In genomic region chr7:143380264-143380645, GRCh38 we compare ENCODE assay signal across 8 cellular contexts. TPM values are rescaled to one million over a fixed set of nuclear protein-coding genes. Genes with fewer than 3 reads are reported as not detected.
DNase-seq lines count a peak whose midpoint lies in the region; ATAC-seq and TF ChIP-seq lines count a peak whose summit lies in the region.

No MANE protein-coding gene starts in this region.

- H3K27me3 Mint-ChIP-seq in activated T-helper 17 cell treated with anti-CD3 and anti-CD28 coated beads, Interleukin-2, amount 50 U/mL, for 72 hours, result no peaks in the 10 kb centered on the region
- no peaks in the 10 kb centered on the region for H3K27me3 Mint-ChIP-seq in natural killer cell treated with Interleukin-12 subunit alpha and Interleukin-12 subunit beta and Interleukin-15 and Interleukin-18, amount 100 ng/mL, for 72 hours

- H3K27ac ChIP-seq in HUES64 (ENCODE audit: low read depth, low read length) (peak overlapping the region; percentile 98), PC-3 (ENCODE audit: low read length) (peak overlapping the region; percentile 95)

- no peaks in the 10 kb centered on the region for H3F3A ChIP-seq in PC-3 (ENCODE audit: low read length, unreplicated experiment)

- H4K20me1 ChIP-seq in PC-3 (ENCODE audit: low read length), result peaks cover 34% of the 10 kb centered on the region

- H3K27ac Mint-ChIP-seq in activated T-helper 17 cell treated with anti-CD3 and anti-CD28 coated beads, Interleukin-2, amount 50 U/mL, for 72 hours, result peak overlapping the region; percentile 97
- H3K27ac Mint-ChIP-seq in natural killer cell treated with Interleukin-12 subunit alpha and Interleukin-12 subunit beta and Interleukin-15 and Interleukin-18, amount 100 ng/mL, for 72 hours, result peak overlapping the region; percentile 93 to 99

- H3K4me2 ChIP-seq in PC-3 (ENCODE audit: low read length), result peak overlapping the region; percentile 100

- peak; percentile 92 for DNase-seq in DMS53 (lab: John Stamatoyannopoulos, UW)
- peak; percentile 79 for DNase-seq in PC-3
- peak; percentile 91 for DNase-seq in fibroblast of peridontal ligament (ENCODE audit: extremely low read depth)
- DNase-seq in natural killer cell treated with Interleukin-12 subunit alpha and Interleukin-12 subunit beta and Interleukin-15 and Interleukin-18, amount 100 ng/mL, for 72 hours (ENCODE audit: low spot score), result peak; percentile 80
- DNase-seq in stimulated activated naive CD4-positive, alpha-beta T cell (lab: John Stamatoyannopoulos, UW), result peak; percentile 68 to 90 (median 81)

- H3K4me3 ChIP-seq in HUES64 (ENCODE audit: low read length) (peak overlapping the region; percentile 95), PC-3 (ENCODE audit: low read length) (peak overlapping the region; percentile 96)

- peaks cover 65% of the 10 kb centered on the region for H3K79me2 ChIP-seq in PC-3 (ENCODE audit: low read length)

- POLR2A ChIA-PET in PC-3 (lab: Charles Lee; ENCODE audit: unreplicated experiment), result interaction anchor here (1.6 kb wide), 1 partner anchor 49 kb away, joined by 14 read pairs; no protein-coding TSS in a partner anchor

- no peaks in the 10 kb centered on the region for H3K9me3 Mint-ChIP-seq in activated T-helper 17 cell treated with anti-CD3 and anti-CD28 coated beads, Interleukin-2, amount 50 U/mL, for 72 hours
- H3K9me3 Mint-ChIP-seq in natural killer cell treated with Interleukin-12 subunit alpha and Interleukin-12 subunit beta and Interleukin-15 and Interleukin-18, amount 100 ng/mL, for 72 hours, result no peaks in the 10 kb centered on the region

- peaks cover 28% of the 10 kb centered on the region for H3K4me1 Mint-ChIP-seq in activated T-helper 17 cell treated with anti-CD3 and anti-CD28 coated beads, Interleukin-2, amount 50 U/mL, for 72 hours
- H3K4me1 Mint-ChIP-seq in natural killer cell treated with Interleukin-12 subunit alpha and Interleukin-12 subunit beta and Interleukin-15 and Interleukin-18, amount 100 ng/mL, for 72 hours (ENCODE audit: low read depth in 2 of 2), result peaks cover 45 to 48% of the 10 kb centered on the region in 2 donors

- peak overlapping the region; percentile 98 for H3K4me3 Mint-ChIP-seq in activated T-helper 17 cell treated with anti-CD3 and anti-CD28 coated beads, Interleukin-2, amount 50 U/mL, for 72 hours
- H3K4me3 Mint-ChIP-seq in natural killer cell treated with Interleukin-12 subunit alpha and Interleukin-12 subunit beta and Interleukin-15 and Interleukin-18, amount 100 ng/mL, for 72 hours, result peak overlapping the region; percentile 94

- CTCF ChIA-PET in PC-3 (lab: Charles Lee), result interaction anchor here (0.6 to 1.2 kb wide), 9 partner anchors 8 to 141 kb away, joined by 4 to 12 read pairs (median 5); no protein-coding TSS in a partner anchor

- no TSS peak for BruUV-seq in PC-3 (replicated peaks; lab: Mats Ljungman, UMichigan)

- ATAC-seq in GM21526 (IDR thresholded peaks at IDR 0.05; ENCODE audit: low FRiP score, unreplicated experiment) (peak; percentile 56), PC-3 (peak; percentile 34)
- ATAC-seq in activated T-helper 17 cell treated with anti-CD3 and anti-CD28 coated beads, Interleukin-2, amount 50 U/mL, for 72 hours (replicated peaks), result peak; percentile 54
- ATAC-seq in natural killer cell treated with Interleukin-12 subunit alpha and Interleukin-12 subunit beta and Interleukin-15 and Interleukin-18, amount 100 ng/mL, for 72 hours, result peak; percentile 64 to 66

- H3K9ac ChIP-seq in HUES64 (ENCODE audit: low read depth, low read length) (peak overlapping the region; percentile 96), PC-3 (ENCODE audit: low read length) (peak overlapping the region; percentile 94)

- no peaks in the 10 kb centered on the region for H3K9me2 ChIP-seq in PC-3 (replicated peaks; ENCODE audit: low read length)

- WGBS in HUES64, result under 1% methylated on average over 35 of the region's 35 CpGs

- H3K4me1 ChIP-seq in HUES64 (ENCODE audit: insufficient read depth, low read length) (peaks cover 21% of the 10 kb centered on the region), PC-3 (ENCODE audit: insufficient read depth, low read length) (peaks cover 55% of the 10 kb centered on the region)

- intact Hi-C loops in PC-3 (cut with micrococcal nuclease), result loop anchor here (1.0 to 5.0 kb wide), 5 partner anchors 37 to 139 kb away; no protein-coding TSS in a partner anchor

- H3K36me3 ChIP-seq in HUES64 (ENCODE audit: insufficient read depth, low read length) (peaks cover 29% of the 10 kb centered on the region), PC-3 (ENCODE audit: low read depth, low read length) (peaks cover 10% of the 10 kb centered on the region; the same call in 1 of the 2 replicates)

- no peaks in the 10 kb centered on the region for H3K9me3 ChIP-seq in HUES64 (ENCODE audit: insufficient read depth, low read depth, low read length)
- no peaks in the 10 kb centered on the region for H3K9me3 ChIP-seq in PC-3 (ENCODE audit: low read length)

- peaks cover 26% of the 10 kb centered on the region for H3K36me3 Mint-ChIP-seq in activated T-helper 17 cell treated with anti-CD3 and anti-CD28 coated beads, Interleukin-2, amount 50 U/mL, for 72 hours (ENCODE audit: low read depth)
- H3K36me3 Mint-ChIP-seq in natural killer cell treated with Interleukin-12 subunit alpha and Interleukin-12 subunit beta and Interleukin-15 and Interleukin-18, amount 100 ng/mL, for 72 hours, result no peaks in the 10 kb centered on the region

- H3K27me3 ChIP-seq in HUES64 (ENCODE audit: insufficient read depth, low read length) (no peaks in the 10 kb centered on the region), PC-3 (ENCODE audit: low read length) (no peaks in the 10 kb centered on the region)

- TF ChIP-seq CTCF in PC-3 (conservative IDR thresholded peaks at IDR 0.05; ENCODE audit: low read depth, low read length), result peak; percentile 87

- H2AFZ ChIP-seq in PC-3 (ENCODE audit: low read length), result peak overlapping the region; percentile 94

RNA-seq across cellular contexts. Expression of gene ZYX, which starts 0.9 kb away (rescaled TPM):
- 154 TPM for polyA plus RNA-seq in HUES64 (2013, experiment 1 of 2)
- 147 TPM for polyA plus RNA-seq in HUES64 (2013, experiment 2 of 2)
- total RNA-seq in PC-3 (2014; rRNA removed), result 103 and 108 TPM in 2 replicates
- 100 to 1,000 TPM; 116 to 146 TPM for total RNA-seq in activated T-helper 17 cell treated with anti-CD3 and anti-CD28 coated beads, Interleukin-2, amount 50 U/mL, for 72 hours
- total RNA-seq in natural killer cell treated with Interleukin-12 subunit alpha and Interleukin-12 subunit beta and Interleukin-15 and Interleukin-18, amount 100 ng/mL, for 72 hours, result 100 to 1,000 TPM in 1 of 2 donors, 10 to 100 TPM in 1; 81.6 to 114 TPM

RNA-seq across cellular contexts. Expression of gene FAM131B, which starts 17.7 kb away (rescaled TPM):
- polyA plus RNA-seq in HUES64 (2013, experiment 1 of 2), result 14.9 TPM
- polyA plus RNA-seq in HUES64 (2013, experiment 2 of 2), result 16.0 TPM
- total RNA-seq in PC-3 (2014; rRNA removed), result 6.9 and 7.7 TPM in 2 replicates
- 1 to 10 TPM in 1 of 2 donors, under 1 TPM in 1; 0.85 to 1.1 TPM for total RNA-seq in activated T-helper 17 cell treated with anti-CD3 and anti-CD28 coated beads, Interleukin-2, amount 50 U/mL, for 72 hours
- 1 to 10 TPM; 2.9 TPM for total RNA-seq in natural killer cell treated with Interleukin-12 subunit alpha and Interleukin-12 subunit beta and Interleukin-15 and Interleukin-18, amount 100 ng/mL, for 72 hours

RNA-seq across cellular contexts. Expression of gene EPHA1, which starts 28.4 kb away (rescaled TPM):
- polyA plus RNA-seq in HUES64 (2013, experiment 1 of 2), result 68.9 TPM
- polyA plus RNA-seq in HUES64 (2013, experiment 2 of 2), result 65.9 TPM
- 43.9 and 46.4 TPM in 2 replicates for total RNA-seq in PC-3 (2014; rRNA removed)
- 1 to 10 TPM in 1 of 2 donors, under 1 TPM in 1; 0.65 to 1.8 TPM for total RNA-seq in activated T-helper 17 cell treated with anti-CD3 and anti-CD28 coated beads, Interleukin-2, amount 50 U/mL, for 72 hours
- under 1 TPM in 1 of 2 donors, not detected in 1; 0.21 TPM for total RNA-seq in natural killer cell treated with Interleukin-12 subunit alpha and Interleukin-12 subunit beta and Interleukin-15 and Interleukin-18, amount 100 ng/mL, for 72 hours

Comparison
In these comparisons a context has a peak if more than half of its experiments do, and no peak if none do; other contexts are left out.
1. Peak in every context shown above with its lines: DNase-seq, ATAC-seq, H3K4me3 ChIP-seq and H3K27ac ChIP-seq.
2. RNA of gene EPHA1, which starts 28.4 kb away (total RNA-seq): 43.9 to 46.4 TPM in PC-3; 0.65 to 1.8 TPM in activated T-helper 17 cell treated with anti-CD3 and anti-CD28 coated beads, Interleukin-2, amount 50 U/mL, for 72 hours and 0.21 TPM in natural killer cell treated with Interleukin-12 subunit alpha and Interleukin-12 subunit beta and Interleukin-15 and Interleukin-18, amount 100 ng/mL, for 72 hours; every median in the first group is over 10 times any median in the second.